In the genomic region with DNA sequence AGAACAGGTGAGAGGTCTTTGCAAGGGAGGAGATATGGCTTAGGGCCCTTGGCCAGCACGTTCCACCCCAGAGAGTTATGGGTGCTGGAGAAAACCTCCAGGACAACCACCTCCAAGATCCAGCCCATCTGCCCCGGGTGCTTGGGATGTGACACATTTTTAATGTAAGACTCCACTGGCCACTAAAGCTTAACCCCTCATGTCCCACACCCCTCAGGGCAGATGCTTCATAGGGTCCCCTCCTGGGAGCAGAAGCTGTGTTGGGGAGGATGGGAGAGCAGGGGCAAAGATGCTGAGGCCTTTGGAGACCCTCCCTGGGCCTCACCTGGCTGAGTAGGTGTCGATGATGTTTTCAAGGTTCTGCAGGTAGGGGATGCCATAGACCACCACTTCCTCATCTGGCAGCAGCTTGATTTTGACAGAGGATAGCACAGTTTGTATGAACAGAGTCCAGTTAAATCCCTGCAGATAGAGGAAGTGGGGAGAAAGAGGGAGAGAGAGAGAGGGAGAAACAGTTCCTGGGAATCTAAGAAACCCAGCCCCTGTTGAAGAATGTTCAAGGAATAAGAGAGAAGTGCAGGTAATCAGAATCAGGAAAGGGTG, we compare ENCODE assay signal across 19 cellular contexts. TPM values are rescaled to one million over a fixed set of nuclear protein-coding genes. Genes with fewer than 3 reads are reported as not detected.
"Had no signal": no experiment of that assay in that cellular context is flagged by ENCODE, and none has a peak within 500 bp of the region (broad histone marks: within the 10 kb centered on the region; RNA-seq: fewer than 3 reads in every experiment).

No MANE protein-coding gene starts in this region.

- H3K4me1 Mint-ChIP-seq: nephron had no signal

- H3K27ac Mint-ChIP-seq: activated CD4-positive, alpha-beta memory T cell treated with anti-CD3 and anti-CD28 coated beads for 36 hours; nephron; type B pancreatic cell had no signal

- ATAC-seq: activated CD4-positive, CD25-positive, alpha-beta regulatory T cell treated with anti-CD3 and anti-CD28 coated beads, Interleukin-2, amount 50 U/mL, for 24 hours; activated T-cell treated with anti-CD3 and anti-CD28 coated beads, Interleukin-2, amount 50 U/mL, for 4 hours; left ventricle myocardium superior; psoas muscle; sciatic nerve; stimulated activated naive CD8-positive, alpha-beta T cell treated with anti-CD3 and anti-CD28 coated beads, Interleukin-15, Interleukin-2, amounts not matched to agents 100 U/mL and 50 U/mL, for 24 hours had no signal

- H3K27me3 Mint-ChIP-seq: activated CD4-positive, alpha-beta memory T cell treated with anti-CD3 and anti-CD28 coated beads for 36 hours had no signal

- H3K27ac ChIP-seq: esophagus squamous epithelium, psoas muscle, suprapubic skin had no signal

- H3K4me3 ChIP-seq: esophagus squamous epithelium, psoas muscle, suprapubic skin had no signal

- H3K4me1 ChIP-seq: psoas muscle had no signal

- H3K9me3 ChIP-seq: esophagus squamous epithelium, psoas muscle, suprapubic skin had no signal

- H3K36me3 ChIP-seq: esophagus squamous epithelium, suprapubic skin had no signal

- FAIRE-seq: bronchial epithelial cell, TTC549 had no signal

- DNase-seq: activated CD4-positive, alpha-beta memory T cell treated with anti-CD3 and anti-CD28 coated beads for 36 hours; activated gamma-delta T cell; esophagus squamous epithelium; foreskin fibroblast; left ventricle myocardium superior; mesendoderm; occipital lobe; psoas muscle; stimulated activated CD4-positive, alpha-beta T cell treated with anti-CD3 and anti-CD28 coated beads, Interleukin-12 subunit alpha, Interleukin-12 subunit beta, amount 100 ng/mL, for 4 hours; stimulated activated naive CD8-positive, alpha-beta T cell treated with anti-CD3 and anti-CD28 coated beads, Interleukin-15, Interleukin-2, amounts not matched to agents 100 U/mL and 50 U/mL, for 24 hours; T-helper 2 cell had no signal

- H3K36me3 Mint-ChIP-seq: activated CD4-positive, alpha-beta memory T cell treated with anti-CD3 and anti-CD28 coated beads for 36 hours; type B pancreatic cell had no signal

- H3K4me3 Mint-ChIP-seq: activated CD4-positive, alpha-beta memory T cell treated with anti-CD3 and anti-CD28 coated beads for 36 hours; activated T-cell treated with anti-CD3 and anti-CD28 coated beads, Interleukin-2, amount 50 U/mL, for 4 hours; nephron; type B pancreatic cell had no signal

RNA-seq across cellular contexts. Expression of gene MMEL1, which starts 34.4 kb away (rescaled TPM):
- total RNA-seq: bronchial epithelial cell, left ventricle myocardium superior had no signal
